ENCODE assay signal across 11 cellular contexts in the genomic region with DNA sequence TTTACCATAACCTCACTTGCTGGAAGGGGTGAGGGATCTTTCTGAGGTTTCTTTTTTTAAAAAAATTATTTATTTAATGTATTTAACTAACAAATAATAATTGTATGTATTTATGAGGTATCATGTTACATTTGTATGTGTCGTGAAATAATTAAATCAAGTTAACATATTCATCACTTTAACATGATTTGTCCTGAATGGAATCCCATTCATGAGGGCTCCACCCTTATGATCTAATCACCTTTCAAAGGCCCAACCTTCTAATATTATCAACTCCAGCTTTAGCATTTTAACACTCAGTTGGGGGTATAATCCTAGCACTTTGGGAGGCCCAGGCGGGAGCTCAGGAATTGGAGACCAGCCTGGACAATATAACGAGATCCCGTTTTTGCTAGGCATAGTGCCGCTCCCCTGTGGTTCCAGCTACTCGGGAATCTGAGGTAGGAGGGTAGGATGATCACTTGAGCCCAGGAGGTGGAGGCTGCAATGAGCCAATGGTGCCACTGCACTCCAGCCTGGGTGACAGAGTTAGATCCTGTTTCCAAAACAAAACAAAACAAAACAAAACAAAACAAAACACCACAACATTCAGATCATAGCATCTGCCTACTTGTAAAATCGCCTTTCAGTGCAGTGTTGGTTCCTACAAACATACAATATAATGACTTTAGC. TPM values are rescaled to one million over a fixed set of nuclear protein-coding genes. Genes with fewer than 3 reads are reported as not detected.
DNase-seq lines count a peak whose midpoint lies in the region; ATAC-seq and TF ChIP-seq lines count a peak whose summit lies in the region.
"Had no signal": no experiment of that assay in that cellular context is flagged by ENCODE, and none has a peak within 500 bp of the region (broad histone marks: within the 10 kb centered on the region; RNA-seq: fewer than 3 reads in every experiment).

No MANE protein-coding gene starts in this region.

- TF ChIP-seq POLR2A in gastrocnemius medialis (IDR thresholded peaks at IDR 0.05), result no peak

- no peaks in the 10 kb centered on the region for H4K20me1 ChIP-seq in OCI-LY1 (ENCODE audit: insufficient read depth, low read length)

- no peak for TF ChIP-seq CTCF in activated CD8-positive, alpha-beta T cell treated with anti-CD3 and anti-CD28 coated beads for 36 hours (IDR thresholded peaks at IDR 0.05)
- TF ChIP-seq CTCF in OCI-LY1 (IDR thresholded peaks at IDR 0.05; ENCODE audit: low read length) (no peak), chondrocyte (IDR thresholded peaks at IDR 0.05) (no peak), gastrocnemius medialis (IDR thresholded peaks at IDR 0.05 in 4 of 5, conservative IDR thresholded peaks at IDR 0.05 in 1 of 5) (no peak)

- in situ Hi-C loops in gastrocnemius medialis (cut with MboI; ENCODE audit: low sequenced_read_pairs in 4 of 4), result no loop called here

- ATAC-seq in activated CD8-positive, alpha-beta T cell treated with anti-CD3 and anti-CD28 coated beads for 36 hours, result no peak
- ATAC-seq in activated CD8-positive, alpha-beta T cell treated with anti-CD3 and anti-CD28 coated beads, Interleukin-2, amount 10 ng/mL, durations not matched to agents 7 days and 5 days, result no peak
- no peak for ATAC-seq in gastrocnemius medialis

- peak overlapping the region; percentile 97; the same call in 1 of the 2 replicates for H3K4me2 ChIP-seq in OCI-LY1 (ENCODE audit: low read length)

- CTCF ChIA-PET in activated CD8-positive, alpha-beta T cell treated with anti-CD3 and anti-CD28 coated beads for 36 hours (lab: Charles Lee), result no interaction called here
- CTCF ChIA-PET in activated CD8-positive, alpha-beta T cell treated with anti-CD3 and anti-CD28 coated beads, Interleukin-2, amount 10 ng/mL, durations not matched to agents 7 days and 5 days (lab: Charles Lee), result interaction anchor here (1.3 kb wide), 1 partner anchor 9 kb away, joined by 3 read pairs; no protein-coding TSS in a partner anchor

- no peak overlapping the region for H3K27ac ChIP-seq in OCI-LY1 (ENCODE audit: low read depth, low read length, poor library complexity, severe bottlenecking)
- H3K27ac ChIP-seq in gastrocnemius medialis, result peak overlapping the region; percentile 81 to 93 (median 90)

- H2AFZ ChIP-seq in OCI-LY1 (ENCODE audit: low read length), result no peak overlapping the region; the same call in 1 of the 2 replicates

- H3K4me3 Mint-ChIP-seq in activated CD8-positive, alpha-beta T cell treated with anti-CD3 and anti-CD28 coated beads for 36 hours, result peak overlapping the region; percentile 95
- H3K4me3 Mint-ChIP-seq in activated CD8-positive, alpha-beta T cell treated with anti-CD3 and anti-CD28 coated beads, Interleukin-2, amount 10 ng/mL, durations not matched to agents 7 days and 5 days, result no peak overlapping the region
- H3K4me3 Mint-ChIP-seq in chondrocyte (ENCODE audit: unreplicated experiment), result peak overlapping the region; percentile 95

- H3K27me3 Mint-ChIP-seq in activated CD8-positive, alpha-beta T cell treated with anti-CD3 and anti-CD28 coated beads for 36 hours, result no peaks in the 10 kb centered on the region
- H3K27me3 Mint-ChIP-seq in activated CD8-positive, alpha-beta T cell treated with anti-CD3 and anti-CD28 coated beads, Interleukin-2, amount 10 ng/mL, durations not matched to agents 7 days and 5 days (ENCODE audit: low read depth), result peaks cover 13% of the 10 kb centered on the region
- H3K27me3 Mint-ChIP-seq in chondrocyte (ENCODE audit: low read depth), result peaks cover 21% of the 10 kb centered on the region

- peaks cover 32% of the 10 kb centered on the region for H3K4me1 Mint-ChIP-seq in activated CD8-positive, alpha-beta T cell treated with anti-CD3 and anti-CD28 coated beads for 36 hours (ENCODE audit: low read depth)
- H3K4me1 Mint-ChIP-seq in activated CD8-positive, alpha-beta T cell treated with anti-CD3 and anti-CD28 coated beads, Interleukin-2, amount 10 ng/mL, durations not matched to agents 7 days and 5 days (ENCODE audit: low read depth), result peaks cover 30% of the 10 kb centered on the region
- peaks cover 19% of the 10 kb centered on the region for H3K4me1 Mint-ChIP-seq in chondrocyte (ENCODE audit: low read depth)

- POLR2A ChIA-PET in activated CD8-positive, alpha-beta T cell treated with anti-CD3 and anti-CD28 coated beads for 36 hours (lab: Charles Lee), result interaction anchor here (1.3 to 3.1 kb wide), 3 partner anchors 9 to 148 kb away, joined by 4 to 12 read pairs (median 5); no protein-coding TSS in a partner anchor
- POLR2A ChIA-PET in activated CD8-positive, alpha-beta T cell treated with anti-CD3 and anti-CD28 coated beads, Interleukin-2, amount 10 ng/mL, durations not matched to agents 7 days and 5 days (lab: Charles Lee), result interaction anchor here (0.6 to 2.2 kb wide), 2 partner anchors 10 to 123 kb away, joined by 3 to 12 read pairs; no protein-coding TSS in a partner anchor

- peaks cover 5% of the 10 kb centered on the region for H3K36me3 Mint-ChIP-seq in activated CD8-positive, alpha-beta T cell treated with anti-CD3 and anti-CD28 coated beads for 36 hours (ENCODE audit: low read depth)
- no peaks in the 10 kb centered on the region for H3K36me3 Mint-ChIP-seq in activated CD8-positive, alpha-beta T cell treated with anti-CD3 and anti-CD28 coated beads, Interleukin-2, amount 10 ng/mL, durations not matched to agents 7 days and 5 days (ENCODE audit: low read depth)
- no peaks in the 10 kb centered on the region for H3K36me3 Mint-ChIP-seq in chondrocyte (ENCODE audit: low read depth)

- H3K9me3 ChIP-seq in OCI-LY1 (ENCODE audit: low read length) (no peaks in the 10 kb centered on the region), gastrocnemius medialis (no peaks in the 10 kb centered on the region)

- H3K36me3 ChIP-seq in OCI-LY1 (ENCODE audit: insufficient read depth, low read length), result peaks cover 2% of the 10 kb centered on the region; the same call in 1 of the 2 replicates
- no peaks in the 10 kb centered on the region for H3K36me3 ChIP-seq in gastrocnemius medialis

- H3K27me3 ChIP-seq in OCI-LY1 (ENCODE audit: insufficient read depth, low read length), result no peaks in the 10 kb centered on the region
- no peaks in the 10 kb centered on the region for H3K27me3 ChIP-seq in gastrocnemius medialis

- no peak overlapping the region for H3K4me3 ChIP-seq in OCI-LY1 (ENCODE audit: low read depth, low read length, poor library complexity, severe bottlenecking)
- H3K4me3 ChIP-seq in gastrocnemius medialis, result peak overlapping the region in 3 of 4 donors; percentile 69 to 92 (median 91)
- H3K4me3 ChIP-seq: lung had no signal

- H3K4me1 ChIP-seq in OCI-LY1 (ENCODE audit: insufficient read depth, low read length, severe bottlenecking) (peaks cover 26% of the 10 kb centered on the region), gastrocnemius medialis (peaks cover 9 to 18% of the 10 kb centered on the region in 2 donors)

- H3K9me2 ChIP-seq in OCI-LY1 (ENCODE audit: low read depth, low read length), result no peaks in the 10 kb centered on the region

- H3F3A ChIP-seq in OCI-LY1 (ENCODE audit: insufficient read depth, low read length), result no peaks in the 10 kb centered on the region

- H3K9ac ChIP-seq in OCI-LY1 (ENCODE audit: low read length), result no peak overlapping the region

- no peak for DNase-seq in activated CD8-positive, alpha-beta T cell treated with anti-CD3 and anti-CD28 coated beads for 36 hours
- DNase-seq in activated CD8-positive, alpha-beta T cell treated with anti-CD3 and anti-CD28 coated beads, Interleukin-2, amount 10 ng/mL, durations not matched to agents 7 days and 5 days, result no peak
- DNase-seq in chondrocyte (ENCODE audit: low spot score), result no peak
- no peak for DNase-seq in gastrocnemius medialis
- no peak for DNase-seq in posterior vena cava (ENCODE audit: low spot score)
- DNase-seq in stimulated activated CD4-positive, alpha-beta T cell treated with anti-CD3 and anti-CD28 coated beads, Interleukin-1b, Interleukin-23, amount 100 ng/mL, for 48 hours, result no peak
- DNase-seq in midbrain (lab: John Stamatoyannopoulos, UW), result no peak
- DNase-seq: NCI-H2081; stimulated activated CD4-positive, alpha-beta T cell treated with anti-CD3 and anti-CD28 coated beads, Interleukin-15, amount 100 ng/mL, for 24 hours had no signal

- H3K9me3 Mint-ChIP-seq in activated CD8-positive, alpha-beta T cell treated with anti-CD3 and anti-CD28 coated beads for 36 hours, result no peaks in the 10 kb centered on the region
- no peaks in the 10 kb centered on the region for H3K9me3 Mint-ChIP-seq in activated CD8-positive, alpha-beta T cell treated with anti-CD3 and anti-CD28 coated beads, Interleukin-2, amount 10 ng/mL, durations not matched to agents 7 days and 5 days (ENCODE audit: insufficient read depth)
- no peaks in the 10 kb centered on the region for H3K9me3 Mint-ChIP-seq in chondrocyte (ENCODE audit: low read depth)

- intact Hi-C loops in activated CD8-positive, alpha-beta T cell treated with anti-CD3 and anti-CD28 coated beads for 36 hours (cut with micrococcal nuclease), result loop anchor here (5.0 kb wide), 1 partner anchor 133 kb away; the partner anchor contains the start of gene SS18
- intact Hi-C loops in gastrocnemius medialis (cut with DNase I; ENCODE audit: low total_unique reads), result no loop called here
- intact Hi-C loops in posterior vena cava (cut with DNase I), result no loop called here

- peaks cover 31% of the 10 kb centered on the region for H3K79me2 ChIP-seq in OCI-LY1 (ENCODE audit: insufficient read depth, low read length)

- H3K27ac Mint-ChIP-seq in activated CD8-positive, alpha-beta T cell treated with anti-CD3 and anti-CD28 coated beads for 36 hours, result peak overlapping the region; percentile 96
- no peak overlapping the region for H3K27ac Mint-ChIP-seq in activated CD8-positive, alpha-beta T cell treated with anti-CD3 and anti-CD28 coated beads, Interleukin-2, amount 10 ng/mL, durations not matched to agents 7 days and 5 days
- peak overlapping the region; percentile 17 for H3K27ac Mint-ChIP-seq in chondrocyte (ENCODE audit: unreplicated experiment)

RNA-seq across cellular contexts. Expression of gene TAF4B, which starts 1.1 kb away (rescaled TPM):
- total RNA-seq in activated CD8-positive, alpha-beta T cell treated with anti-CD3 and anti-CD28 coated beads for 36 hours, result 10 to 100 TPM; 14.7 to 15.1 TPM
- total RNA-seq in activated CD8-positive, alpha-beta T cell treated with anti-CD3 and anti-CD28 coated beads, Interleukin-2, amount 10 ng/mL, durations not matched to agents 7 days and 5 days, result 1 to 10 TPM; 8.1 to 8.5 TPM
- total RNA-seq in chondrocyte (1.7 to 2.2 TPM (median 2.0 TPM) in 3 replicates), gastrocnemius medialis (1 to 10 TPM; 5.1 to 9.2 (median 6.7) TPM), posterior vena cava (1 to 10 TPM; 2.4 to 3.0 TPM)
